ENCODE assay signal across 8 cellular contexts in genomic region chr1:75134939-75135828, GRCh38. TPM values are rescaled to one million over a fixed set of nuclear protein-coding genes. Genes with fewer than 3 reads are reported as not detected.
DNase-seq lines count a peak whose midpoint lies in the region; ATAC-seq and TF ChIP-seq lines count a peak whose summit lies in the region.

No MANE protein-coding gene starts in this region.

- TF ChIP-seq CTCF in type B pancreatic cell (conservative IDR thresholded peaks at IDR 0.05): no peak

- DNase-seq in activated naive CD4-positive, alpha-beta T cell (lab: John Stamatoyannopoulos, UW): no peak
- no peak for DNase-seq in activated T-cell treated with anti-CD3 and anti-CD28 coated beads, Interleukin-2, amount 50 U/mL, for 72 hours
- DNase-seq in kidney tubule cell (ENCODE audit: low spot score): peak; percentile 11
- no peak for DNase-seq in type B pancreatic cell (ENCODE audit: extremely low spot score, unreplicated experiment)
- no peak for DNase-seq in NOMO-1 treated with dmso at 0.1 percent for 144 hours (lab: John Stamatoyannopoulos, UW; ENCODE audit: unreplicated experiment)
- no peak for DNase-seq in 8988T

- H3K4me3 Mint-ChIP-seq in activated naive CD4-positive, alpha-beta T cell treated with anti-CD3 and anti-CD28 coated beads, Interleukin-2, amount 50 U/mL, for 24 hours: peak overlapping the region; percentile 59
- H3K4me3 Mint-ChIP-seq in activated T-cell treated with anti-CD3 and anti-CD28 coated beads, Interleukin-2, amount 50 U/mL, for 72 hours: peak overlapping the region; percentile 73 to 83
- peak overlapping the region; percentile 85 for H3K4me3 Mint-ChIP-seq in type B pancreatic cell

- no peak overlapping the region for H3K27ac Mint-ChIP-seq in activated naive CD4-positive, alpha-beta T cell treated with anti-CD3 and anti-CD28 coated beads, Interleukin-2, amount 50 U/mL, for 24 hours
- H3K27ac Mint-ChIP-seq in activated T-cell treated with anti-CD3 and anti-CD28 coated beads, Interleukin-2, amount 50 U/mL, for 72 hours: no peak overlapping the region
- peak overlapping the region; percentile 81 for H3K27ac Mint-ChIP-seq in type B pancreatic cell

- ATAC-seq in activated T-cell treated with anti-CD3 and anti-CD28 coated beads, Interleukin-2, amount 50 U/mL, for 72 hours (replicated peaks in 1 of 2): peak; percentile 48 to 68
- ATAC-seq in HG03025 (IDR thresholded peaks at IDR 0.05; ENCODE audit: low FRiP score, unreplicated experiment): no peak

- H3K4me1 Mint-ChIP-seq in activated naive CD4-positive, alpha-beta T cell treated with anti-CD3 and anti-CD28 coated beads, Interleukin-2, amount 50 U/mL, for 24 hours: peaks cover 10% of the 10 kb centered on the region
- H3K4me1 Mint-ChIP-seq in activated T-cell treated with anti-CD3 and anti-CD28 coated beads, Interleukin-2, amount 50 U/mL, for 72 hours (ENCODE audit: low read depth): peaks cover 20% of the 10 kb centered on the region
- H3K4me1 Mint-ChIP-seq in type B pancreatic cell (ENCODE audit: unreplicated experiment): peaks cover 34% of the 10 kb centered on the region

- no peaks in the 10 kb centered on the region for H3K9me3 Mint-ChIP-seq in activated naive CD4-positive, alpha-beta T cell treated with anti-CD3 and anti-CD28 coated beads, Interleukin-2, amount 50 U/mL, for 24 hours
- no peaks in the 10 kb centered on the region for H3K9me3 Mint-ChIP-seq in activated T-cell treated with anti-CD3 and anti-CD28 coated beads, Interleukin-2, amount 50 U/mL, for 72 hours
- no peaks in the 10 kb centered on the region for H3K9me3 Mint-ChIP-seq in type B pancreatic cell

- H3K27me3 Mint-ChIP-seq in activated naive CD4-positive, alpha-beta T cell treated with anti-CD3 and anti-CD28 coated beads, Interleukin-2, amount 50 U/mL, for 24 hours: peaks cover 71% of the 10 kb centered on the region
- peaks cover 72% of the 10 kb centered on the region for H3K27me3 Mint-ChIP-seq in activated T-cell treated with anti-CD3 and anti-CD28 coated beads, Interleukin-2, amount 50 U/mL, for 72 hours (ENCODE audit: low read depth)
- H3K27me3 Mint-ChIP-seq in type B pancreatic cell: peaks cover 97% of the 10 kb centered on the region

- no peaks in the 10 kb centered on the region for H3K36me3 Mint-ChIP-seq in activated naive CD4-positive, alpha-beta T cell treated with anti-CD3 and anti-CD28 coated beads, Interleukin-2, amount 50 U/mL, for 24 hours
- peaks cover 1 to 3% of the 10 kb centered on the region in 2 donors for H3K36me3 Mint-ChIP-seq in activated T-cell treated with anti-CD3 and anti-CD28 coated beads, Interleukin-2, amount 50 U/mL, for 72 hours (ENCODE audit: insufficient read depth in 2 of 2)
- H3K36me3 Mint-ChIP-seq in type B pancreatic cell: no peaks in the 10 kb centered on the region

RNA-seq across cellular contexts. Expression of gene LHX8, which starts 1.0 kb away (rescaled TPM):
- not detected for total RNA-seq in activated T-cell treated with anti-CD3 and anti-CD28 coated beads, Interleukin-2, amount 50 U/mL, for 72 hours
- total RNA-seq in type B pancreatic cell (ENCODE audit: low replicate concordance): 0.31 and 1.2 TPM in 2 replicates
